ENCODE assay signal across 8 cellular contexts in the genomic region with DNA sequence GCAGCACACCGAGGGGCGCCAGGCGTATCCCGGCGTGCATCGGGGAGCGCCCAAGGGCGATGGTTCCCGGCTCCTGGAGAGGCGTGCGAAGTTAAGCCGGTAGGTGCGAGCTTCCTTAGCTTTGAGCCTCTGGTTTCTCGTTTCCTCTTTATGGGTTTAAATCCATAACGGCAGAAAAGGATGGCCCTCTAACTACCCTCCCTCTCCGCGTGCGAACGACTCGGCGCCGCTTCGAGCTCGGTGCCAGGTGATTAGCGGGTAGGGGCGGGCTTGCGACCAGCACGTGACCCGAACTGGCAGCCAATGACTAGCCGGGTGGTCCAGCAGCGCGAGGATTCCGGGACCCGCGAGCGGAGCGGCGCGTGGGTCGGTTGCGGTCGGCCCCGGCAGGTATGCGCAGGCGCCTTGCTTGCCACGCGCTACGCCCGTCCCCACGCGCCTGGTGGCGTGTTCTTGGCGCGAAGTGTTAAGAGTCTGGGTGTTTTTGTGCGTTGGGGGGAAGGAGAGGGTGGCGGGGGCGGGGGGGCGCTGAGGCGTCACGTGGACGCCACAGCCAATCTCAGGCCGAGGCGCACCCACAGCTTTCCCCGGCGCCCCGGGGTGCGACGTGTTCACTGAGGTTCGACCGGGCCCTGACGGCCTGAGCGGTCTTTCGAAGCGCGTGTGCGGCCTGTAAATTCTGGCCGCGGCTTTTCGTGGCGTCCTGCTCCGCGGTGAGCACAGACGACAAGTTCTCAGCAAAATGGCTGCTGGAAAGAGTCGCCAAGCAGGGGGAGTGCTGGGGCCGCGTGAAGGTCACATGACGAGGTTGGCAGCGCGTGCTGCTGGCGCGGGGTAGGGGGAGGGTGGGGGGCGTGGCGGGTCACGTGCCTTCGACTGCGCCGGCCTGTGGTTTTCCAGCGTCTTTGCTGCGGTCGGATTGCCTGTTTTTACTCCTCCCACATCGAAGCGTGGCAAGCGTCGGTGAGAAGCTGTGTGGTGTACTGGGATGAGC. TPM values are rescaled to one million over a fixed set of nuclear protein-coding genes. Genes with fewer than 3 reads are reported as not detected.
DNase-seq lines count a peak whose midpoint lies in the region; ATAC-seq and TF ChIP-seq lines count a peak whose summit lies in the region.

No MANE protein-coding gene starts in this region.

- H3K36me3 Mint-ChIP-seq in nephron progenitor cell (ENCODE audit: low read depth): peaks cover 8% of the 10 kb centered on the region
- peaks cover 5 to 7% of the 10 kb centered on the region in 2 donors for H3K36me3 Mint-ChIP-seq in stimulated activated naive B cell treated with anti-CD40 and anti-IgM and Interleukin-4, amounts not matched to agents 10 μg/mL and 1 μg/mL and 100 μg/mL, for 72 hours

- ATAC-seq in stimulated activated naive B cell treated with anti-CD40 and anti-IgM and Interleukin-4, amounts not matched to agents 10 μg/mL and 1 μg/mL and 100 μg/mL, for 72 hours (replicated peaks): peak; percentile 91 to 92
- no peak for ATAC-seq in GM18867 (IDR thresholded peaks at IDR 0.05; ENCODE audit: unreplicated experiment)

- peak overlapping the region; percentile 76 for H3K4me3 Mint-ChIP-seq in nephron progenitor cell
- H3K4me3 Mint-ChIP-seq in stimulated activated naive B cell treated with anti-CD40 and anti-IgM and Interleukin-4, amounts not matched to agents 10 μg/mL and 1 μg/mL and 100 μg/mL, for 72 hours: peak overlapping the region; percentile 90 to 93

- TF ChIP-seq CTCF in fibroblast of villous mesenchyme (IDR thresholded peaks at IDR 0.05; ENCODE audit: insufficient read depth, low read depth, low read length) (no peak), nephron progenitor cell (IDR thresholded peaks at IDR 0.05) (no peak)

- H3K9me3 Mint-ChIP-seq in nephron progenitor cell: peaks cover 52% of the 10 kb centered on the region
- peaks cover 3 to 4% of the 10 kb centered on the region in 2 donors for H3K9me3 Mint-ChIP-seq in stimulated activated naive B cell treated with anti-CD40 and anti-IgM and Interleukin-4, amounts not matched to agents 10 μg/mL and 1 μg/mL and 100 μg/mL, for 72 hours

- DNase-seq in GDM1 (lab: John Stamatoyannopoulos, UW) (peak; percentile 81), Kasumi-1 (lab: John Stamatoyannopoulos, UW) (peak; percentile 74 to 76), SIG-M5 treated with dmso at 0.1 percent for 504 hours (lab: John Stamatoyannopoulos, UW; ENCODE audit: unreplicated experiment) (peak; percentile 32), fibroblast of villous mesenchyme (ENCODE audit: low read depth) (peak; percentile 84), nephron progenitor cell (peak; percentile 75)
- DNase-seq in activated gamma-delta T cell treated with anti-CD3 and anti-CD28 coated beads, Interleukin-2, amount 50 U/mL, for 16 hours (ENCODE audit: low read depth): peak; percentile 66
- peak; percentile 77 for DNase-seq in stimulated activated naive B cell treated with anti-CD40 and anti-IgM and Interleukin-4, amounts not matched to agents 10 μg/mL and 1 μg/mL and 100 μg/mL, for 72 hours

- peak overlapping the region; percentile 64 for H3K4me3 ChIP-seq in fibroblast of villous mesenchyme (ENCODE audit: low read depth, low read length)

- H3K4me1 Mint-ChIP-seq in nephron progenitor cell: peaks cover 7% of the 10 kb centered on the region
- H3K4me1 Mint-ChIP-seq in stimulated activated naive B cell treated with anti-CD40 and anti-IgM and Interleukin-4, amounts not matched to agents 10 μg/mL and 1 μg/mL and 100 μg/mL, for 72 hours: peaks cover 5 to 15% of the 10 kb centered on the region in 2 donors

- H3K27me3 Mint-ChIP-seq in nephron progenitor cell (ENCODE audit: low read depth, poor library complexity): peaks cover 20% of the 10 kb centered on the region
- H3K27me3 Mint-ChIP-seq in stimulated activated naive B cell treated with anti-CD40 and anti-IgM and Interleukin-4, amounts not matched to agents 10 μg/mL and 1 μg/mL and 100 μg/mL, for 72 hours: no peaks in the 10 kb centered on the region

- H3K27ac Mint-ChIP-seq in nephron progenitor cell: no peak overlapping the region
- peak overlapping the region; percentile 92 for H3K27ac Mint-ChIP-seq in stimulated activated naive B cell treated with anti-CD40 and anti-IgM and Interleukin-4, amounts not matched to agents 10 μg/mL and 1 μg/mL and 100 μg/mL, for 72 hours

RNA-seq across cellular contexts. Expression of a gene that starts 38.7 kb away (rescaled TPM):
- total RNA-seq in fibroblast of villous mesenchyme: 27.7 and 41.5 TPM in 2 replicates

Comparison
In these comparisons a context has a peak if more than half of its experiments do, and no peak if none do; other contexts are left out.
1. DNase-seq: peak in every context shown above with its lines; median percentile 84 in fibroblast of villous mesenchyme; 81 in GDM1; 77 in stimulated activated naive B cell treated with anti-CD40 and anti-IgM and Interleukin-4, amounts not matched to agents 10 μg/mL and 1 μg/mL and 100 μg/mL, for 72 hours; 75 in Kasumi-1; 75 in nephron progenitor cell; 66 in activated gamma-delta T cell treated with anti-CD3 and anti-CD28 coated beads, Interleukin-2, amount 50 U/mL, for 16 hours; 32 in SIG-M5 treated with dmso at 0.1 percent for 504 hours.